28 cellular contexts compared by ENCODE assay signal in genomic region chr9:69395718-69396117, GRCh38.
A peak's percentile ranks its signal among the peaks of the same experiment; 100 is the strongest.
DNase-seq lines count a peak whose midpoint lies in the region; ATAC-seq and TF ChIP-seq lines count a peak whose summit lies in the region.
"Had no signal": no experiment of that assay in that cellular context is flagged by ENCODE, and none has a peak within 500 bp of the region (broad histone marks: within the 10 kb centered on the region; RNA-seq: fewer than 3 reads in every experiment).

No MANE protein-coding gene starts in this region.

- TF ChIP-seq CTCF in mammary epithelial cell (conservative IDR thresholded peaks at IDR 0.05 in 1 of 2, IDR thresholded peaks at IDR 0.05 in 1 of 2; ENCODE audit: extremely low read depth in 1 of 2, insufficient read depth in 1 of 2, low read depth in 1 of 2, low read length in 2 of 2), result no peak
- no peak for TF ChIP-seq CTCF in psoas muscle (IDR thresholded peaks at IDR 0.05)

- H3K79me2 ChIP-seq in mammary epithelial cell (ENCODE audit: insufficient read depth, low read length), result no peaks in the 10 kb centered on the region

- no peak for ATAC-seq in psoas muscle
- no peak for ATAC-seq in HG03045 (IDR thresholded peaks at IDR 0.05; ENCODE audit: unreplicated experiment)
- ATAC-seq: activated T-cell treated with anti-CD3 and anti-CD28 coated beads, Interleukin-2, amount 50 U/mL, for 72 hours had no signal

- H3K36me3 ChIP-seq in mammary epithelial cell (ENCODE audit: insufficient read depth, low read length) (no peaks in the 10 kb centered on the region), psoas muscle (ENCODE audit: insufficient read depth in 1 of 2, low read depth in 1 of 2) (no peaks in the 10 kb centered on the region)
- H3K36me3 ChIP-seq: ovary, right atrium auricular region, thoracic aorta, uterus had no signal

- in situ Hi-C loops in mammary epithelial cell (cut with MboI; ENCODE audit: low sequenced_read_pairs in 2 of 2), result no loop called here

- DNase-seq in COLO829 (ENCODE audit: low spot score), result peak; percentile 97
- no peak for DNase-seq in mammary epithelial cell
- DNase-seq in head of caudate nucleus, result peak in 38 of 42 donors; percentile 14 to 79 (median 50)
- DNase-seq in psoas muscle, result no peak
- no peak for DNase-seq in effector CD8-positive, alpha-beta T cell (lab: John Stamatoyannopoulos, UW)
- DNase-seq in iPS-NIHi7 (ENCODE audit: extremely low spot score), result no peak
- DNase-seq in SHP77 (lab: John Stamatoyannopoulos, UW), result no peak
- DNase-seq: activated CD4-positive, alpha-beta T cell treated with anti-CD3 and anti-CD28 coated beads, Interleukin-2, amount 50 U/mL, for 48 hours; activated CD4-positive, CD25-positive, alpha-beta regulatory T cell treated with anti-CD3 and anti-CD28 coated beads, Interleukin-2, amount 50 U/mL, for 72 hours; activated T-cell treated with anti-CD3 and anti-CD28 coated beads, Interleukin-2, amount 50 U/mL, for 72 hours; AML-193; CD4-positive, alpha-beta memory T cell; H7; islet precursor cell; Karpas-422; MV-4-11; NCI-H1436 treated with DMSO at 0.1 percent for 48 hours; NCI-H226; NCI-H526 treated with DMSO at 0.1 percent for 48 hours; ovary; Right ventricle myocardium superior; small intestine; stimulated activated naive CD4-positive, alpha-beta T cell; T-helper 2 cell; uterus had no signal

- H4K20me1 ChIP-seq in mammary epithelial cell (ENCODE audit: insufficient read depth, low read length), result no peaks in the 10 kb centered on the region

- H3K27me3 ChIP-seq in mammary epithelial cell (ENCODE audit: insufficient read depth, low read length) (no peaks in the 10 kb centered on the region), psoas muscle (ENCODE audit: insufficient read depth in 3 of 3, low read length in 2 of 3) (no peaks in the 10 kb centered on the region)
- H3K27me3 ChIP-seq: ovary, right atrium auricular region, uterus had no signal

- CTCF ChIA-PET in mammary epithelial cell (lab: Charles Lee; ENCODE audit: low non-redundant PET), result no interaction called here

- H3K4me1 ChIP-seq in mammary epithelial cell (ENCODE audit: insufficient read depth, low read length) (no peaks in the 10 kb centered on the region), psoas muscle (peaks cover 34% of the 10 kb centered on the region)
- H3K4me1 ChIP-seq: uterus had no signal

- WGBS in mammary epithelial cell (ENCODE audit: low coverage, missing lambda C conversion rate), result 22% methylated on average over 4 of the region's 5 CpGs
- 87 to 89% (median 88%) methylated on average over 5 of the region's 5 CpGs for WGBS in psoas muscle, 3 donors

- BruUV-seq in mammary epithelial cell (replicated peaks; lab: Mats Ljungman, UMichigan), result no TSS peak

- no peak overlapping the region for H3K27ac ChIP-seq in mammary epithelial cell (ENCODE audit: insufficient read depth, low read depth, low read length)
- H3K27ac ChIP-seq in psoas muscle, result peak overlapping the region; percentile 90
- H3K27ac ChIP-seq: ovary, thoracic aorta, uterus had no signal

- H3K4me3 ChIP-seq in mammary epithelial cell (replicated peaks in 1 of 3; ENCODE audit: insufficient read depth in 1 of 3, low read depth in 2 of 3, low read length in 3 of 3), result no peak overlapping the region
- H3K4me3 ChIP-seq in psoas muscle, result no peak overlapping the region
- H3K4me3 ChIP-seq: ovary, right atrium auricular region, thoracic aorta, uterus had no signal

- dilution Hi-C loops in mammary epithelial cell (cut with HindIII; ENCODE audit: low sequenced_read_pairs), result loop anchor here (25.0 kb wide), 1 partner anchor 92 kb away; no protein-coding TSS in a partner anchor

- H3K4me2 ChIP-seq in mammary epithelial cell (ENCODE audit: insufficient read depth, low read depth, low read length), result no peak overlapping the region

- no peak overlapping the region for H3K9ac ChIP-seq in mammary epithelial cell (ENCODE audit: insufficient read depth, low read length)

- H3K9me3 ChIP-seq in mammary epithelial cell (replicated peaks; ENCODE audit: insufficient read depth, low read length) (no peaks in the 10 kb centered on the region), psoas muscle (no peaks in the 10 kb centered on the region)
- H3K9me3 ChIP-seq: ovary, right atrium auricular region, thoracic aorta, uterus had no signal

- H2AFZ ChIP-seq in mammary epithelial cell (ENCODE audit: low read depth, low read length), result peak overlapping the region; percentile 65

- intact Hi-C loops in mammary epithelial cell (cut with micrococcal nuclease), result no loop called here
- intact Hi-C loops in head of caudate nucleus (cut with DNase I), result no loop called here
- intact Hi-C loops in psoas muscle (cut with DNase I), result no loop called here

Comparison
In these comparisons a context has a peak if more than half of its experiments do, and no peak if none do; other contexts are left out.
1. DNase-seq: peak in COLO829 (single experiment) and head of caudate nucleus (38 of 42); none in mammary epithelial cell (single experiment), psoas muscle (0 of 2), effector CD8-positive, alpha-beta T cell (single experiment), iPS-NIHi7 (single experiment) and SHP77 (0 of 2).